In genomic region chr9:72540348-72540873, GRCh38 we compare ENCODE assay signal across 2 cellular contexts.
A peak's percentile ranks its signal among the peaks of the same experiment; 100 is the strongest.
TF ChIP-seq lines count a peak whose summit lies in the region.

No MANE protein-coding gene starts in this region.

TF ChIP-seq in liver, 16 proteins besides CTCF, POLR2A, EP300 and RAD21 (continued from another document):
- TF ChIP-seq HNF4A (conservative IDR thresholded peaks at IDR 0.05) (peak in 1 of 2 donors; percentile 11), MAX (IDR thresholded peaks at IDR 0.05) (peak; percentile 77), JUND (IDR thresholded peaks at IDR 0.05) (no peak), EGR1 (IDR thresholded peaks at IDR 0.05; ENCODE audit: low read depth in 2 of 2) (no peak), NR2F2 (IDR thresholded peaks at IDR 0.05) (no peak), YY1 (IDR thresholded peaks at IDR 0.05) (peak; percentile 51)

TF ChIP-seq in HepG2, 621 proteins besides CTCF, POLR2A, EP300 and RAD21 (continued from another document):
- TF ChIP-seq ZBTB10 (CRISPR knock-in tag; IDR thresholded peaks at IDR 0.05; ENCODE audit: borderline replicate concordance) (no peak), MED13 (CRISPR knock-in tag; IDR thresholded peaks at IDR 0.05) (no peak)
TF ChIP-seq in HepG2: peak in this region for 0.
